9 cellular contexts compared by ENCODE assay signal in genomic region chr19:42275103-42275502, GRCh38. TPM values are rescaled to one million over a fixed set of nuclear protein-coding genes. Genes with fewer than 3 reads are reported as not detected.
DNase-seq lines count a peak whose midpoint lies in the region; ATAC-seq lines count a peak whose summit lies in the region.
"Had no signal": no experiment of that assay in that cellular context is flagged by ENCODE, and none has a peak within 500 bp of the region (broad histone marks: within the 10 kb centered on the region; RNA-seq: fewer than 3 reads in every experiment).

No MANE protein-coding gene starts in this region.

- H2AFZ ChIP-seq in GM23248: no peak overlapping the region

- peaks cover 89% of the 10 kb centered on the region for H3K79me2 ChIP-seq in GM23248 (ENCODE audit: insufficient read depth)

- no peaks in the 10 kb centered on the region for H3K27me3 Mint-ChIP-seq in activated T-helper 1 cell treated with anti-CD3 and anti-CD28 coated beads, Interleukin-12 subunit alpha, Interleukin-12 subunit beta, Interleukin-2, Interleukin-4 antibody, amounts not matched to agents 30 ng/mL and 10 ng/mL and 1 ng/mL, durations not matched to agents 14 hours and 24 hours and 36 hours (ENCODE audit: insufficient read depth)
- no peaks in the 10 kb centered on the region for H3K27me3 Mint-ChIP-seq in naive thymus-derived CD8-positive, alpha-beta T cell

- H3K4me2 ChIP-seq in GM23248 (ENCODE audit: unreplicated experiment): peak overlapping the region; percentile 20

- no peaks in the 10 kb centered on the region for H3K36me3 ChIP-seq in GM23248 (ENCODE audit: low read depth)
- H3K36me3 ChIP-seq: cardiac muscle cell had no signal

- WGBS in GM23248 (ENCODE audit: low coverage in 1 of 2, low lambda C conversion rate in 2 of 2, missing lambda C conversion rate in 2 of 2), 2 experiments: 76 to 82% methylated on average over 7 of the region's 7 CpGs

- H3K27ac Mint-ChIP-seq in activated T-helper 1 cell treated with anti-CD3 and anti-CD28 coated beads, Interleukin-12 subunit alpha, Interleukin-12 subunit beta, Interleukin-2, Interleukin-4 antibody, amounts not matched to agents 30 ng/mL and 10 ng/mL and 1 ng/mL, durations not matched to agents 14 hours and 24 hours and 36 hours: peak overlapping the region; percentile 34
- peak overlapping the region in 6 of 10 donors; percentile 15 to 60 (median 30) for H3K27ac Mint-ChIP-seq in naive thymus-derived CD8-positive, alpha-beta T cell

- peak overlapping the region; percentile 3; the same call in 1 of the 2 replicates for H3K9ac ChIP-seq in GM23248

- H3K9me3 ChIP-seq in GM23248 (ENCODE audit: low read depth): no peaks in the 10 kb centered on the region

- H4K20me1 ChIP-seq in GM23248 (ENCODE audit: insufficient read depth): no peaks in the 10 kb centered on the region

- H3K27me3 ChIP-seq in GM23248 (replicated peaks; ENCODE audit: insufficient read depth): no peaks in the 10 kb centered on the region
- H3K27me3 ChIP-seq: cardiac muscle cell had no signal

- DNase-seq in GM23248 (no peak), epidermal melanocyte (ENCODE audit: insufficient read length, low spot score) (no peak), H4 (ENCODE audit: low spot score) (no peak)
- DNase-seq in activated T-helper 1 cell treated with anti-CD3 and anti-CD28 coated beads, Interleukin-12 subunit alpha, Interleukin-12 subunit beta, Interleukin-2, Interleukin-4 antibody, amounts not matched to agents 30 ng/mL and 10 ng/mL and 1 ng/mL, durations not matched to agents 14 hours and 24 hours and 36 hours (ENCODE audit: low spot score): no peak
- DNase-seq in naive thymus-derived CD8-positive, alpha-beta T cell: no peak
- no peak for DNase-seq in activated CD4-positive, alpha-beta T cell treated with anti-CD3 and anti-CD28 coated beads, Interleukin-2, amount 50 U/mL, for 4 hours
- DNase-seq: NCI-H1417, NCI-H69 had no signal

- H3F3A ChIP-seq in GM23248 (ENCODE audit: insufficient read depth): peaks cover 22% of the 10 kb centered on the region

- intact Hi-C loops in activated T-helper 1 cell treated with anti-CD3 and anti-CD28 coated beads, Interleukin-12 subunit alpha, Interleukin-12 subunit beta, Interleukin-2, Interleukin-4 antibody, amounts not matched to agents 30 ng/mL and 10 ng/mL and 1 ng/mL, durations not matched to agents 14 hours and 24 hours and 36 hours (cut with micrococcal nuclease): no loop called here

- peaks cover 45% of the 10 kb centered on the region for H3K4me1 ChIP-seq in GM23248 (ENCODE audit: insufficient read depth)

- POLR2A ChIA-PET in naive thymus-derived CD8-positive, alpha-beta T cell (lab: Charles Lee): interaction anchor here (0.5 kb wide), 1 partner anchor 118 kb away, joined by 4 read pairs; no protein-coding TSS in a partner anchor

- H3K4me3 Mint-ChIP-seq in activated T-helper 1 cell treated with anti-CD3 and anti-CD28 coated beads, Interleukin-12 subunit alpha, Interleukin-12 subunit beta, Interleukin-2, Interleukin-4 antibody, amounts not matched to agents 30 ng/mL and 10 ng/mL and 1 ng/mL, durations not matched to agents 14 hours and 24 hours and 36 hours: no peak overlapping the region
- peak overlapping the region in 1 of 10 donors; percentile 75 for H3K4me3 Mint-ChIP-seq in naive thymus-derived CD8-positive, alpha-beta T cell

- no peaks in the 10 kb centered on the region for H3K9me3 Mint-ChIP-seq in activated T-helper 1 cell treated with anti-CD3 and anti-CD28 coated beads, Interleukin-12 subunit alpha, Interleukin-12 subunit beta, Interleukin-2, Interleukin-4 antibody, amounts not matched to agents 30 ng/mL and 10 ng/mL and 1 ng/mL, durations not matched to agents 14 hours and 24 hours and 36 hours
- H3K9me3 Mint-ChIP-seq in naive thymus-derived CD8-positive, alpha-beta T cell: no peaks in the 10 kb centered on the region

- in situ Hi-C loops in GM23248 (cut with MboI): no loop called here

- peaks cover 28% of the 10 kb centered on the region for H3K36me3 Mint-ChIP-seq in activated T-helper 1 cell treated with anti-CD3 and anti-CD28 coated beads, Interleukin-12 subunit alpha, Interleukin-12 subunit beta, Interleukin-2, Interleukin-4 antibody, amounts not matched to agents 30 ng/mL and 10 ng/mL and 1 ng/mL, durations not matched to agents 14 hours and 24 hours and 36 hours (ENCODE audit: low read depth)
- H3K36me3 Mint-ChIP-seq in naive thymus-derived CD8-positive, alpha-beta T cell: peaks cover 0 to 29% (median 0%) of the 10 kb centered on the region in 3 donors

- no peak overlapping the region for H3K27ac ChIP-seq in GM23248
- H3K27ac ChIP-seq: cardiac muscle cell had no signal

- H3K4me3 ChIP-seq in GM23248: no peak overlapping the region
- H3K4me3 ChIP-seq: cardiac muscle cell had no signal

- H3K9me2 ChIP-seq in GM23248 (ENCODE audit: insufficient read depth): no peaks in the 10 kb centered on the region

- peaks cover 59% of the 10 kb centered on the region for H3K4me1 Mint-ChIP-seq in activated T-helper 1 cell treated with anti-CD3 and anti-CD28 coated beads, Interleukin-12 subunit alpha, Interleukin-12 subunit beta, Interleukin-2, Interleukin-4 antibody, amounts not matched to agents 30 ng/mL and 10 ng/mL and 1 ng/mL, durations not matched to agents 14 hours and 24 hours and 36 hours (ENCODE audit: low read depth)
- peaks cover 35 to 67% (median 52%) of the 10 kb centered on the region in 4 donors for H3K4me1 Mint-ChIP-seq in naive thymus-derived CD8-positive, alpha-beta T cell

- no peak for ATAC-seq in naive thymus-derived CD8-positive, alpha-beta T cell

RNA-seq across cellular contexts. Expression of gene CIC, which starts 6.1 kb away (rescaled TPM):
- 17.5 and 22.3 TPM in 2 replicates for total RNA-seq in GM23248 (2014; rRNA removed; shearing (Covaris generic))
- polyA plus RNA-seq in GM23248 (2016; fragmentation: Nextera tagmentation; extraction: Ambion mirVana): 7.8 and 8.3 TPM in 2 replicates
- total RNA-seq in activated T-helper 1 cell treated with anti-CD3 and anti-CD28 coated beads, Interleukin-12 subunit alpha, Interleukin-12 subunit beta, Interleukin-2, Interleukin-4 antibody, amounts not matched to agents 30 ng/mL and 10 ng/mL and 1 ng/mL, durations not matched to agents 14 hours and 24 hours and 36 hours: 66.9 and 68.0 TPM in 2 replicates
- total RNA-seq in naive thymus-derived CD8-positive, alpha-beta T cell: 10 to 100 TPM; 84.7 to 87.4 TPM
- 1 to 10 TPM in 2 of 3 donors, under 1 TPM in 1; 0.43 to 1.8 (median 1.3) TPM for polyA plus RNA-seq in naive thymus-derived CD8-positive, alpha-beta T cell
- 10.8 and 12.1 TPM in 2 replicates for total RNA-seq in H4 (2014; rRNA removed; shearing (Covaris generic))

RNA-seq across cellular contexts. Expression of gene ERF, which starts 20.2 kb away (rescaled TPM):
- total RNA-seq in GM23248 (2014; rRNA removed; shearing (Covaris generic)): 29.6 and 31.9 TPM in 2 replicates
- polyA plus RNA-seq in GM23248 (2016; fragmentation: Nextera tagmentation; extraction: Ambion mirVana): 21.2 and 24.7 TPM in 2 replicates
- total RNA-seq in activated T-helper 1 cell treated with anti-CD3 and anti-CD28 coated beads, Interleukin-12 subunit alpha, Interleukin-12 subunit beta, Interleukin-2, Interleukin-4 antibody, amounts not matched to agents 30 ng/mL and 10 ng/mL and 1 ng/mL, durations not matched to agents 14 hours and 24 hours and 36 hours: 71.9 and 78.4 TPM in 2 replicates
- 10 to 100 TPM; 41.0 to 47.3 TPM for total RNA-seq in naive thymus-derived CD8-positive, alpha-beta T cell
- 1 to 10 TPM; 2.8 to 6.2 (median 4.6) TPM for polyA plus RNA-seq in naive thymus-derived CD8-positive, alpha-beta T cell
- total RNA-seq in H4 (2014; rRNA removed; shearing (Covaris generic)): 27.1 and 31.1 TPM in 2 replicates

RNA-seq across cellular contexts. Expression of gene PRR19, which starts 26.8 kb away (rescaled TPM):
- total RNA-seq in GM23248 (2014; rRNA removed; shearing (Covaris generic)): 1.1 TPM in 1 of 2 replicates, not detected in the other
- 0.84 and 1.1 TPM in 2 replicates for polyA plus RNA-seq in GM23248 (2016; fragmentation: Nextera tagmentation; extraction: Ambion mirVana)
- total RNA-seq in activated T-helper 1 cell treated with anti-CD3 and anti-CD28 coated beads, Interleukin-12 subunit alpha, Interleukin-12 subunit beta, Interleukin-2, Interleukin-4 antibody, amounts not matched to agents 30 ng/mL and 10 ng/mL and 1 ng/mL, durations not matched to agents 14 hours and 24 hours and 36 hours: 1.0 and 1.4 TPM in 2 replicates
- under 1 TPM in 1 of 2 experiments, not detected in 1; 0.25 TPM for total RNA-seq in naive thymus-derived CD8-positive, alpha-beta T cell
- under 1 TPM in 2 of 3 donors, not detected in 1; 0.32 to 0.49 TPM for polyA plus RNA-seq in naive thymus-derived CD8-positive, alpha-beta T cell
- total RNA-seq in H4 (2014; rRNA removed; shearing (Covaris generic)): 0.16 and 1.4 TPM in 2 replicates

RNA-seq across cellular contexts. Expression of gene PAFAH1B3, which starts 27.3 kb away (rescaled TPM):
- total RNA-seq in GM23248 (2014; rRNA removed; shearing (Covaris generic)): 22.5 and 26.0 TPM in 2 replicates
- polyA plus RNA-seq in GM23248 (2016; fragmentation: Nextera tagmentation; extraction: Ambion mirVana): 19.4 and 22.1 TPM in 2 replicates
- 48.7 and 50.1 TPM in 2 replicates for total RNA-seq in activated T-helper 1 cell treated with anti-CD3 and anti-CD28 coated beads, Interleukin-12 subunit alpha, Interleukin-12 subunit beta, Interleukin-2, Interleukin-4 antibody, amounts not matched to agents 30 ng/mL and 10 ng/mL and 1 ng/mL, durations not matched to agents 14 hours and 24 hours and 36 hours
- total RNA-seq in naive thymus-derived CD8-positive, alpha-beta T cell: 10 to 100 TPM; 15.4 to 17.7 TPM
- polyA plus RNA-seq in naive thymus-derived CD8-positive, alpha-beta T cell: 10 to 100 TPM; 38.4 to 48.1 (median 43.6) TPM
- total RNA-seq in H4 (2014; rRNA removed; shearing (Covaris generic)): 78.5 and 112 TPM in 2 replicates

RNA-seq across cellular contexts. Expression of gene GSK3A, which starts 32.7 kb away (rescaled TPM):
- total RNA-seq in GM23248 (2014; rRNA removed; shearing (Covaris generic)): 23.1 and 33.4 TPM in 2 replicates
- polyA plus RNA-seq in GM23248 (2016; fragmentation: Nextera tagmentation; extraction: Ambion mirVana): 13.0 and 13.1 TPM in 2 replicates
- 56.6 and 57.2 TPM in 2 replicates for total RNA-seq in activated T-helper 1 cell treated with anti-CD3 and anti-CD28 coated beads, Interleukin-12 subunit alpha, Interleukin-12 subunit beta, Interleukin-2, Interleukin-4 antibody, amounts not matched to agents 30 ng/mL and 10 ng/mL and 1 ng/mL, durations not matched to agents 14 hours and 24 hours and 36 hours
- total RNA-seq in naive thymus-derived CD8-positive, alpha-beta T cell: 10 to 100 TPM; 27.1 to 28.1 TPM
- 10 to 100 TPM in 2 of 3 donors, 1 to 10 TPM in 1; 9.9 to 19.3 (median 12.8) TPM for polyA plus RNA-seq in naive thymus-derived CD8-positive, alpha-beta T cell
- total RNA-seq in H4 (2014; rRNA removed; shearing (Covaris generic)): 29.8 and 30.6 TPM in 2 replicates
